25 cellular contexts compared by ENCODE assay signal in the genomic region with DNA sequence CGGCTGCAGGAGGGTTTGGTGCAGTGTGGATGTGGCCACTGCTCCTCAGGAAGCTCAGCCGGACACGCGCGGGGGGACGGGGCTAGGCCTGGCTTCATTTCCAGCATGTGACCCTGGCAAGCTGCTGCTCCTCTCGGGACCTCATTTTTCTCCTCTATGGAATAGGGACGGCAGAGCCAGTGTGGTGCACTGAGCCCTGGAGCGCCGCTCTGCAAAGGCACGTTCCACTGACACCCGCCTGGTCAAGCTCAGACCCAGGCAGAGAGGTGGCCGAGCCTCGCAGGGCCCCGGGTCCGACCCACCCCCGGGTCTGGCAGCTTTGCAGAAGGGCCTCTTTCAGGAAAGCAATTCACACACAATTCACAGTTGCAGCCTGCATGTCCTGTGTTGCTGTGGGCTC.
"Had no signal": no experiment of that assay in that cellular context is flagged by ENCODE, and none has a peak within 500 bp of the region (broad histone marks: within the 10 kb centered on the region; RNA-seq: fewer than 3 reads in every experiment).

No MANE protein-coding gene starts in this region.

- H3K4me3 Mint-ChIP-seq: memory B cell; naive thymus-derived CD8-positive, alpha-beta T cell; nephron; neural crest cell; stimulated activated naive B cell treated with anti-CD40 and anti-IgM and Interleukin-4, amounts not matched to agents 10 μg/mL and 1 μg/mL and 100 μg/mL, for 72 hours had no signal

- H3K9me3 Mint-ChIP-seq: memory B cell, nephron, neural crest cell had no signal

- ATAC-seq: left cardiac atrium; left lobe of liver; left ventricle myocardium superior; mucosa of descending colon; naive thymus-derived CD8-positive, alpha-beta T cell; sciatic nerve; stimulated activated naive B cell treated with anti-CD40 and anti-IgM and Interleukin-4, amounts not matched to agents 10 μg/mL and 1 μg/mL and 100 μg/mL, for 72 hours; stimulated activated naive CD8-positive, alpha-beta T cell treated with anti-CD3 and anti-CD28 coated beads, Interleukin-15, Interleukin-2, amounts not matched to agents 100 U/mL and 50 U/mL, for 24 hours; upper lobe of right lung had no signal

- H3K27ac Mint-ChIP-seq: memory B cell; nephron; progenitor cell of endocrine pancreas; stimulated activated naive B cell treated with anti-CD40 and anti-IgM and Interleukin-4, amounts not matched to agents 10 μg/mL and 1 μg/mL and 100 μg/mL, for 72 hours had no signal

- DNase-seq: hippocampal formation; kidney glomerular epithelial cell; left cardiac atrium; left ventricle myocardium superior; midbrain; mucosa of descending colon; naive thymus-derived CD8-positive, alpha-beta T cell; occipital lobe; stimulated activated CD4-positive, alpha-beta T cell treated with anti-CD3 and anti-CD28 coated beads, Interleukin-12 subunit alpha, Interleukin-12 subunit beta, amount 100 ng/mL, for 4 hours; stimulated activated CD4-positive, alpha-beta T cell treated with anti-CD3 and anti-CD28 coated beads, Interleukin-15, amount 100 ng/mL, for 24 hours; stimulated activated CD4-positive, alpha-beta T cell treated with anti-CD3 and anti-CD28 coated beads, Interleukin-2, amount 100 ng/mL, for 24 hours; stimulated activated CD4-positive, alpha-beta T cell treated with anti-CD3 and anti-CD28 coated beads, Interleukin-4, amount 100 ng/mL, for 1 hour; stimulated activated naive B cell treated with anti-CD40 and anti-IgM and Interleukin-4, amounts not matched to agents 10 μg/mL and 1 μg/mL and 100 μg/mL, for 72 hours; stimulated activated naive CD8-positive, alpha-beta T cell treated with anti-CD3 and anti-CD28 coated beads, Interleukin-15, Interleukin-2, amounts not matched to agents 100 U/mL and 50 U/mL, for 24 hours; stomach; testis; thyroid gland; transverse colon; upper lobe of right lung had no signal

- H3K4me1 Mint-ChIP-seq: naive thymus-derived CD8-positive, alpha-beta T cell had no signal

- H3K36me3 Mint-ChIP-seq: memory B cell; naive thymus-derived CD8-positive, alpha-beta T cell; stimulated activated naive B cell treated with anti-CD40 and anti-IgM and Interleukin-4, amounts not matched to agents 10 μg/mL and 1 μg/mL and 100 μg/mL, for 72 hours had no signal
